8 cellular contexts compared by ENCODE assay signal in the genomic region with DNA sequence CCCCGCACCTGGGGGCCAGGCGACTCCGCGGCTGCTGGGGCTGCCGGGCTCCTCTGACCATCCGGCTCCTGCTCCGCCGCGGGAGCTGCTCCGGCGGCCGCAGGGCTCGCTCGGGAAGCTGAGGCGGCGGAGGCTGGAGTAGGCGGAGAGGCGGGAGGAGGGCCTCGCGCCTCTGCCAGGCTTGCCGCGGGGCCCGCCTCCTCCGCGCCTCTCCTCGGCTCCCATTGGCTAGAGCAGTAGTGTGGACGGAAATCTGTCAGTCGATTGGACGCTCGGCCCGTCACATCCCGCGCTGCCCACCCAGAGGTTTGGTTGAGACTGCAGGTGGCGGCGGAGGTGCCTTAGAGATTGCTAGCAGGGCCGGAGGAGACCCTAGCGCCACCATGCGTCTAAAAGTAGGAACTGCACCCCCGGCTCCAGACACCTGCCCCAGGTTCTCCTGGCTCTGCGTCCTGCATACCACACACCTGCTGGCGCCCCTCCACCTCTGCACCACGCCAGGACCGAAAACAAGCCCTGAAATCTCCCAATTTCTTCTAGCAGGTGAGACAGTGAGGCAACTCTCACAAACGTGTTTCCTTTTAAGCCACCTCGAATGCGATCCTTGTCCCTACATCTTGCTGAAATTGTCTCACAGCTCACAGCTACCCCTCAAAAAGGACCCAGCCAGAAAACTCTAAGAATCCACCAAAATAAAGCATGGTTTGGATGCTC. TPM values are rescaled to one million over a fixed set of nuclear protein-coding genes. Genes with fewer than 3 reads are reported as not detected.
A peak's percentile ranks its signal among the peaks of the same experiment; 100 is the strongest.
DNase-seq lines count a peak whose midpoint lies in the region; ATAC-seq, FAIRE-seq and TF ChIP-seq lines count a peak whose summit lies in the region.

TSS of gene SCAI (minus strand) at position 152 of the 714 bp plus-strand sequence. CDS start at position 61, 91 bp downstream.

- ATAC-seq in GM19025 (IDR thresholded peaks at IDR 0.05; ENCODE audit: low read depth, unreplicated experiment) = peak; percentile 98
- peak; percentile 98 for ATAC-seq in HG03342 (IDR thresholded peaks at IDR 0.05; ENCODE audit: unreplicated experiment)

- peaks cover 3 to 4% of the 10 kb centered on the region in 2 donors for H3K4me1 ChIP-seq in kidney (ENCODE audit: control insufficient read depth in 1 of 2, insufficient read depth in 1 of 2, low read depth in 1 of 2, low read length in 2 of 2)

- DNase-seq in AG20443 (ENCODE audit: low spot score) (peak; percentile 99), NCI-H345 treated with DMSO at 0.1 percent for 48 hours (lab: John Stamatoyannopoulos, UW; ENCODE audit: unreplicated experiment) (peak; percentile 99), cerebellar cortex (ENCODE audit: low spot score) (peak; percentile 99), kidney (peak; percentile 100)
- peak; percentile 83 to 97 (median 96) for DNase-seq in activated CD4-positive, CD25-positive, alpha-beta regulatory T cell (lab: John Stamatoyannopoulos, UW)
- peak; percentile 98 to 99 for DNase-seq in stimulated activated CD4-positive, alpha-beta T cell treated with anti-CD3 and anti-CD28 coated beads, Interleukin-15, amount 100 ng/mL, for 48 hours (ENCODE audit: low read depth in 2 of 2)

- H3K9ac ChIP-seq in kidney (ENCODE audit: low read length in 2 of 2) = peak within 1 kb of the TSS; percentile 58 to 82

- intact Hi-C loops in kidney (cut with DNase I) = no loop called here

- H3K36me3 ChIP-seq in kidney (ENCODE audit: control insufficient read depth in 1 of 2, insufficient read depth in 2 of 2, low read length in 2 of 2) = no peaks in the 10 kb centered on the region

- no peak within 1 kb of the TSS for H3K27ac ChIP-seq in kidney (ENCODE audit: low read depth in 2 of 2, low read length in 2 of 2)

- no peaks in the 10 kb centered on the region for H3K9me3 ChIP-seq in kidney (ENCODE audit: control insufficient read depth in 1 of 2, low read length in 2 of 2)

- H3K4me3 ChIP-seq in kidney (ENCODE audit: low read length in 2 of 2) = peak within 1 kb of the TSS; percentile 63 to 71

- peak; percentile 87 for FAIRE-seq in kidney (lab: Jason Lieb, UNC)

- TF ChIP-seq CTCF in kidney (IDR thresholded peaks at IDR 0.05; ENCODE audit: borderline replicate concordance, extremely low read depth, insufficient read depth) = peak; percentile 95

RNA-seq across cellular contexts. Expression of gene SCAI, which starts in this region (rescaled TPM):
- 6.9 TPM for total RNA-seq in kidney
- 1.4 TPM for polyA plus RNA-seq in kidney (ENCODE audit: insufficient read depth, low read depth, low replicate concordance)
